Comparison of ENCODE assay signal across 13 cellular contexts in genomic region chr15:94387854-94388441, GRCh38.
DNase-seq lines count a peak whose midpoint lies in the region; ATAC-seq, FAIRE-seq and TF ChIP-seq lines count a peak whose summit lies in the region.
"Had no signal": no experiment of that assay in that cellular context is flagged by ENCODE, and none has a peak within 500 bp of the region (broad histone marks: within the 10 kb centered on the region; RNA-seq: fewer than 3 reads in every experiment).

No MANE protein-coding gene starts in this region.

- no peak for FAIRE-seq in GM12878 (lab: Jason Lieb, UNC)

- 22% methylated on average over 7 of the region's 7 CpGs for WGBS in GM12878 (ENCODE audit: insufficient coverage, insufficient replicate concordance, low lambda C conversion rate, missing lambda C conversion rate)
- WGBS in transverse colon (ENCODE audit: low coverage in 1 of 2), 2 donors = 69 to 83% methylated on average over 1 to 7 of the region's 7 CpGs

- H3K4me3 ChIP-seq in CD4-positive, alpha-beta memory T cell (ENCODE audit: low read length in 2 of 2) = no peak overlapping the region
- no peak overlapping the region for H3K4me3 ChIP-seq in Jurkat, Clone E6-1 (ENCODE audit: low read length)
- H3K4me3 ChIP-seq in GM12878 (no peak overlapping the region), transverse colon (no peak overlapping the region)
- H3K4me3 ChIP-seq: hepatocyte, thyroid gland had no signal

- peak; percentile 42 for ATAC-seq in GM19468 (IDR thresholded peaks at IDR 0.05; ENCODE audit: extremely low read depth, unreplicated experiment)
- ATAC-seq in GM12878 = peak; percentile 57
- ATAC-seq in Right ventricle myocardium inferior = no peak
- ATAC-seq: activated T-cell treated with anti-CD3 and anti-CD28 coated beads, Interleukin-2, amount 50 U/mL, for 4 hours had no signal

- H2AFZ ChIP-seq in GM12878 (ENCODE audit: control insufficient read depth, low read depth, low read length) = no peak overlapping the region
- H2AFZ ChIP-seq: hepatocyte had no signal

- H4K20me1 ChIP-seq in GM12878 (ENCODE audit: control insufficient read depth, insufficient read depth) = no peaks in the 10 kb centered on the region

- H3K9me3 Mint-ChIP-seq in CD4-positive, alpha-beta memory T cell = no peaks in the 10 kb centered on the region
- H3K9me3 Mint-ChIP-seq: activated T-cell treated with anti-CD3 and anti-CD28 coated beads, Interleukin-2, amount 50 U/mL, for 4 hours had no signal

- DNase-seq in CD4-positive, alpha-beta memory T cell = no peak
- DNase-seq in Jurkat, Clone E6-1 (ENCODE audit: low read depth, low spot score) = peak; percentile 4
- DNase-seq in GM12878 (ENCODE audit: low read depth, low spot score) (peak; percentile 5), transverse colon (no peak), HUDEP-2 (lab: John Stamatoyannopoulos, UW; ENCODE audit: unreplicated experiment in 76 of 76) (no peak), Right ventricle myocardium inferior (ENCODE audit: missing footprints) (no peak), NCI-H69 (lab: John Stamatoyannopoulos, UW) (no peak)
- DNase-seq: activated T-cell treated with anti-CD3 and anti-CD28 coated beads, Interleukin-2, amount 50 U/mL, for 4 hours; Caco-2; NCI-H2081 treated with DMSO at 0.1 percent for 48 hours; thyroid gland had no signal

- H3K27ac ChIP-seq in CD4-positive, alpha-beta memory T cell (ENCODE audit: low read depth, low read length) = no peak overlapping the region
- no peak overlapping the region for H3K27ac ChIP-seq in GM12878 (ENCODE audit: control insufficient read depth, insufficient read depth)
- H3K27ac ChIP-seq in transverse colon = no peak overlapping the region
- H3K27ac ChIP-seq: hepatocyte, thyroid gland had no signal

- H3K9me3 ChIP-seq in CD4-positive, alpha-beta memory T cell (ENCODE audit: control insufficient read depth in 1 of 2, low read length in 2 of 2) = no peaks in the 10 kb centered on the region
- H3K9me3 ChIP-seq in GM12878 (replicated peaks; ENCODE audit: control insufficient read depth, insufficient read depth, low read length) (no peaks in the 10 kb centered on the region), transverse colon (no peaks in the 10 kb centered on the region)
- H3K9me3 ChIP-seq: Caco-2, thyroid gland had no signal

- no peaks in the 10 kb centered on the region for H3K27me3 Mint-ChIP-seq in CD4-positive, alpha-beta memory T cell

- no peak overlapping the region for H3K9ac ChIP-seq in GM12878 (ENCODE audit: control insufficient read depth, insufficient read depth, low read length)

- no TSS peak for BruUV-seq in GM12878 (replicated peaks; lab: Mats Ljungman, UMichigan)

- in situ Hi-C loops in GM12878 (cut with MboI) (no loop called here), transverse colon (cut with MboI; ENCODE audit: low pct_ligation_motif_present in 1 of 4, low pct_unique_long_range_greater_than_20kb in 1 of 4, low sequenced_read_pairs in 3 of 4) (no loop called here)

- no peaks in the 10 kb centered on the region for H3K36me3 ChIP-seq in CD4-positive, alpha-beta memory T cell (ENCODE audit: insufficient read depth, low read length)
- H3K36me3 ChIP-seq in GM12878 (ENCODE audit: control insufficient read depth in 2 of 2, insufficient read depth in 2 of 2, low read length in 1 of 2) (no peaks in the 10 kb centered on the region), transverse colon (peaks cover 0 to 18% (median 5%) of the 10 kb centered on the region in 4 donors)
- H3K36me3 ChIP-seq: thyroid gland had no signal

- SMC1A ChIA-PET in GM12878 (lab: Charles Lee; ENCODE audit: uncharacterized antibody, unreplicated experiment) = interaction anchor here (1.5 kb wide), 1 partner anchor 10 kb away, joined by 5 read pairs; no protein-coding TSS in a partner anchor

- CTCF ChIA-PET in CD4-positive, alpha-beta memory T cell (lab: Charles Lee; ENCODE audit: partially characterized antibody) = no interaction called here
- CTCF ChIA-PET in GM12878 (lab: Yijun Ruan, JAX) = interaction anchor here (0.9 to 1.5 kb wide), 5 partner anchors 8 to 223 kb away, joined by 3 to 6 read pairs (median 4); no protein-coding TSS in a partner anchor

- H3K27ac Mint-ChIP-seq in CD4-positive, alpha-beta memory T cell = peak overlapping the region in 4 of 7 donors; percentile 12 to 82 (median 61)

- TF ChIP-seq EP300 in GM12878 (IDR thresholded peaks at IDR 0.05; ENCODE audit: borderline replicate concordance in 1 of 2, control insufficient read depth in 1 of 2, low read depth in 2 of 2, low read length in 2 of 2) (no peak), transverse colon (IDR thresholded peaks at IDR 0.05; ENCODE audit: low read depth) (no peak)

- TF ChIP-seq POLR2A in GM12878 (IDR thresholded peaks at IDR 0.05; ENCODE audit: low read depth, low read length) (no peak), transverse colon (IDR thresholded peaks at IDR 0.05) (no peak)

- no peak overlapping the region for H3K4me3 Mint-ChIP-seq in CD4-positive, alpha-beta memory T cell
- H3K4me3 Mint-ChIP-seq: activated T-cell treated with anti-CD3 and anti-CD28 coated beads, Interleukin-2, amount 50 U/mL, for 4 hours had no signal

- H3K4me1 ChIP-seq in CD4-positive, alpha-beta memory T cell (ENCODE audit: insufficient read depth, low read length) = peaks cover 13% of the 10 kb centered on the region
- H3K4me1 ChIP-seq in GM12878 (ENCODE audit: control insufficient read depth, insufficient read depth, low read length) (peaks cover 4% of the 10 kb centered on the region; the same call in 1 of the 2 replicates), transverse colon (peaks cover 0 to 4% (median 0%) of the 10 kb centered on the region in 4 donors)
- H3K4me1 ChIP-seq: Caco-2, thyroid gland had no signal

- TF ChIP-seq CTCF in GM12878 (IDR thresholded peaks at IDR 0.05 in 2 of 3, conservative IDR thresholded peaks at IDR 0.05 in 1 of 3; ENCODE audit: control insufficient read depth in 2 of 3, extremely low read depth in 1 of 3, insufficient read depth in 1 of 3, low read depth in 3 of 3, low read length in 3 of 3) (no peak), transverse colon (IDR thresholded peaks at IDR 0.05) (no peak)

- intact Hi-C loops in CD4-positive, alpha-beta memory T cell (cut with micrococcal nuclease) = no loop called here
- intact Hi-C loops in GM12878 (cut with micrococcal nuclease; ENCODE audit: unreplicated experiment) = no loop called here
- intact Hi-C loops in transverse colon (cut with DNase I; ENCODE audit: low total_unique reads) = no loop called here
- intact Hi-C loops in Right ventricle myocardium inferior (cut with DNase I) = no loop called here

- peaks cover 9 to 16% (median 14%) of the 10 kb centered on the region in 4 donors for H3K4me1 Mint-ChIP-seq in CD4-positive, alpha-beta memory T cell

- TF ChIP-seq RAD21 in GM12878 (IDR thresholded peaks at IDR 0.05; ENCODE audit: insufficient read depth, low read depth, low read length) = no peak

- peaks cover 18 to 40% of the 10 kb centered on the region in 2 donors for H3K36me3 Mint-ChIP-seq in CD4-positive, alpha-beta memory T cell

- RAD21 ChIA-PET in GM12878 (lab: Charles Lee; ENCODE audit: unreplicated experiment) = no interaction called here

- H3K4me2 ChIP-seq in GM12878 (ENCODE audit: control insufficient read depth, insufficient read depth) = no peak overlapping the region
- H3K4me2 ChIP-seq: hepatocyte had no signal

- H3K79me2 ChIP-seq in GM12878 (ENCODE audit: control insufficient read depth, insufficient read depth, low read length) = no peaks in the 10 kb centered on the region
- H3K79me2 ChIP-seq: hepatocyte had no signal

- no peaks in the 10 kb centered on the region for H3K27me3 ChIP-seq in CD4-positive, alpha-beta memory T cell (ENCODE audit: insufficient read depth, low read length)
- H3K27me3 ChIP-seq in GM12878 (replicated peaks in 1 of 2; ENCODE audit: control insufficient read depth in 2 of 2, insufficient read depth in 2 of 2, low read length in 1 of 2) (no peaks in the 10 kb centered on the region), transverse colon (no peaks in the 10 kb centered on the region)
- H3K27me3 ChIP-seq: hepatocyte, thyroid gland had no signal

- POLR2A ChIA-PET in CD4-positive, alpha-beta memory T cell (lab: Charles Lee; ENCODE audit: partially characterized antibody) = no interaction called here
- POLR2A ChIA-PET in GM12878 (lab: Charles Lee) = no interaction called here

TF ChIP-seq in GM12878, 131 proteins besides CTCF, POLR2A, EP300 and RAD21:
- no peak for TF ChIP-seq REST (IDR thresholded peaks at IDR 0.05; ENCODE audit: low read depth, low read length)
- TF ChIP-seq IKZF1 (conservative IDR thresholded peaks at IDR 0.05) = peak; percentile 23; the same call in 1 of the 2 replicates
- TF ChIP-seq SPI1 (IDR thresholded peaks at IDR 0.05; ENCODE audit: borderline replicate concordance, insufficient read depth, low read depth, low read length) = no peak
TF ChIP-seq in GM12878: peak in this region for 1.

Comparison
In these comparisons a context has a peak if more than half of its experiments do, and no peak if none do; other contexts are left out.
1. DNase-seq: peak in Jurkat, Clone E6-1 (single experiment) and GM12878 (single experiment); none in CD4-positive, alpha-beta memory T cell (0 of 5), transverse colon (single experiment), HUDEP-2 (0 of 76), Right ventricle myocardium inferior (single experiment) and NCI-H69 (single experiment).